ENCODE assay signal across 23 cellular contexts in genomic region chr3:116837474-116837873, GRCh38.
"Had no signal": no experiment of that assay in that cellular context is flagged by ENCODE, and none has a peak within 500 bp of the region (broad histone marks: within the 10 kb centered on the region; RNA-seq: fewer than 3 reads in every experiment).

No MANE protein-coding gene starts in this region.

- H3K9ac ChIP-seq: parathyroid adenoma had no signal

- DNase-seq: islet precursor cell; left ventricle myocardium inferior; mesendoderm; naive B cell; natural killer cell; nucleus accumbens; psoas muscle; spleen; stimulated activated CD4-positive, alpha-beta T cell treated with anti-CD3 and anti-CD28 coated beads, Interleukin-4, amount 100 ng/mL, for 24 hours; stimulated activated naive CD4-positive, alpha-beta T cell; tibial artery; trophoblast cell; upper lobe of right lung; uterus had no signal

- H3K9me3 ChIP-seq: left ventricle myocardium inferior, psoas muscle, right atrium auricular region, spleen, suprapubic skin, thoracic aorta, tibial artery, upper lobe of right lung, uterus had no signal

- H3K36me3 ChIP-seq: left ventricle myocardium inferior, right atrium auricular region, spleen, suprapubic skin, thoracic aorta, tibial artery, upper lobe of right lung, uterus had no signal

- H3K27me3 ChIP-seq: hepatocyte, right atrium auricular region, spleen, suprapubic skin, tibial artery, upper lobe of right lung, uterus had no signal

- H2AFZ ChIP-seq: hepatocyte, parathyroid adenoma had no signal

- H3K4me3 ChIP-seq: hepatocyte, left ventricle myocardium inferior, lung, psoas muscle, right atrium auricular region, skin epidermis, spleen, suprapubic skin, thoracic aorta, tibial artery, upper lobe of right lung, uterus had no signal

- ATAC-seq: natural killer cell; psoas muscle; sciatic nerve; stimulated activated effector memory CD8-positive, alpha-beta T cell treated with anti-CD3 and anti-CD28 coated beads, Interleukin-12 subunit alpha, Interleukin-12 subunit beta, amount 100 ng/mL, for 72 hours; upper lobe of right lung had no signal

- H3K4me1 ChIP-seq: left ventricle myocardium inferior, parathyroid adenoma, psoas muscle, right atrium auricular region, spleen, suprapubic skin, tibial artery, upper lobe of right lung, uterus had no signal

- H3K4me2 ChIP-seq: hepatocyte had no signal

- H3K27ac ChIP-seq: hepatocyte, left ventricle myocardium inferior, parathyroid adenoma, psoas muscle, right atrium auricular region, skin epidermis, spleen, suprapubic skin, thoracic aorta, tibial artery, upper lobe of right lung, uterus had no signal
